In genomic region chr1:60727553-60727952, GRCh38 we compare ENCODE assay signal across 20 cellular contexts.
DNase-seq lines count a peak whose midpoint lies in the region; ATAC-seq, FAIRE-seq and TF ChIP-seq lines count a peak whose summit lies in the region.
"Had no signal": no experiment of that assay in that cellular context is flagged by ENCODE, and none has a peak within 500 bp of the region (broad histone marks: within the 10 kb centered on the region; RNA-seq: fewer than 3 reads in every experiment).

No MANE protein-coding gene starts in this region.

- CTCF ChIA-PET in MCF 10A (lab: Yijun Ruan, JAX), result interaction anchor here (1.8 kb wide), 1 partner anchor 751 kb away, joined by 5 read pairs; no protein-coding TSS in a partner anchor

- H3K9me3 ChIP-seq in keratinocyte (ENCODE audit: control insufficient read depth, low read depth, low read length), result no peaks in the 10 kb centered on the region
- H3K9me3 ChIP-seq: BLaER1 had no signal

- peaks cover 9% of the 10 kb centered on the region for H3K4me1 ChIP-seq in keratinocyte (ENCODE audit: control insufficient read depth, extremely low read depth, insufficient read depth, low read length)
- H3K4me1 ChIP-seq: BLaER1 had no signal

- no peaks in the 10 kb centered on the region for H3K9me3 Mint-ChIP-seq in MCF 10A (ENCODE audit: unreplicated experiment)

- no peak for TF ChIP-seq POLR2A in GM12892 (IDR thresholded peaks at IDR 0.05; ENCODE audit: low read depth, low read length)

- no peaks in the 10 kb centered on the region for H3K36me3 Mint-ChIP-seq in MCF 10A (ENCODE audit: insufficient read depth, unreplicated experiment)

- TF ChIP-seq CTCF in MCF 10A (IDR thresholded peaks at IDR 0.05; ENCODE audit: unreplicated experiment) (no peak), keratinocyte (optimal IDR thresholded peaks at IDR 0.05 in 1 of 3, IDR thresholded peaks at IDR 0.05 in 1 of 3, conservative IDR thresholded peaks at IDR 0.05 in 1 of 3; ENCODE audit: extremely low read depth in 1 of 3, insufficient read depth in 2 of 3, low read length in 3 of 3) (no peak)

- H4K20me1 ChIP-seq in keratinocyte (ENCODE audit: control insufficient read depth, extremely low read depth, insufficient read depth, low read length), result no peaks in the 10 kb centered on the region
- H4K20me1 ChIP-seq: BLaER1 had no signal

- H3K27ac Mint-ChIP-seq in MCF 10A (ENCODE audit: low read depth, unreplicated experiment), result no peak overlapping the region

- no peak overlapping the region for H3K4me3 Mint-ChIP-seq in MCF 10A (ENCODE audit: unreplicated experiment)

- dilution Hi-C loops in keratinocyte (cut with MboI; ENCODE audit: extremely low pct_ligation_motif_present, low sequenced_read_pairs), result no loop called here

- intact Hi-C loops in MCF 10A (cut with micrococcal nuclease), result no loop called here
- intact Hi-C loops in cardiac septum (cut with DNase I), result no loop called here

- no peaks in the 10 kb centered on the region for H3K9me1 ChIP-seq in keratinocyte (ENCODE audit: control insufficient read depth, extremely low read depth, insufficient read depth, low read length)

- FAIRE-seq in keratinocyte (lab: Jason Lieb, UNC), result peak; percentile 79
- FAIRE-seq in GM12892 (lab: Jason Lieb, UNC), result no peak
- FAIRE-seq: GM18507 had no signal

- H3K36me3 ChIP-seq in keratinocyte (ENCODE audit: control insufficient read depth in 2 of 2, extremely low read depth in 1 of 2, insufficient read depth in 2 of 2, low read length in 2 of 2), result no peaks in the 10 kb centered on the region
- H3K36me3 ChIP-seq: BLaER1 had no signal

- no peak overlapping the region for H2AFZ ChIP-seq in keratinocyte (ENCODE audit: control insufficient read depth, low read length)

- no peak overlapping the region for H3K4me2 ChIP-seq in keratinocyte (ENCODE audit: control insufficient read depth, extremely low read depth, insufficient read depth, low read depth, low read length)
- H3K4me2 ChIP-seq: BLaER1 had no signal

- no peak overlapping the region for H3K27ac ChIP-seq in keratinocyte (ENCODE audit: control insufficient read depth, insufficient read depth, low read length)
- H3K27ac ChIP-seq: BLaER1 had no signal

- peaks cover 5% of the 10 kb centered on the region for H3K4me1 Mint-ChIP-seq in MCF 10A (ENCODE audit: insufficient read depth, unreplicated experiment)

- POLR2A ChIA-PET in MCF 10A (lab: Yijun Ruan, JAX), result no interaction called here

- DNase-seq in NCI-H69 (lab: John Stamatoyannopoulos, UW), result peak; percentile 48
- DNase-seq in MCF 10A (ENCODE audit: unreplicated experiment), result peak; percentile 56
- DNase-seq in keratinocyte (ENCODE audit: low read depth, low spot score), result peak; percentile 36
- DNase-seq in GM12892 (ENCODE audit: insufficient read length), result no peak
- no peak for DNase-seq in NCI-H510A treated with DMSO at 0.1 percent for 48 hours (lab: John Stamatoyannopoulos, UW)
- DNase-seq in cardiac septum (ENCODE audit: low spot score), result no peak
- DNase-seq: DMS 273 treated with DMSO at 0.1 percent for 48 hours; IMR-90; MV-4-11; NCI-H1436 treated with DMSO at 0.1 percent for 48 hours; NCI-H2081; NCI-H2227 treated with DMSO at 0.1 percent for 48 hours; NCI-H526 treated with DMSO at 0.1 percent for 48 hours; NK-92 treated with Interleukin-12 subunit alpha and Interleukin-12 subunit beta, amount 100 ng/mL, for 24 hours; SHP77 had no signal

- H3K9ac ChIP-seq in keratinocyte (ENCODE audit: control insufficient read depth, extremely low read depth, insufficient read depth, low read length), result no peak overlapping the region
- H3K9ac ChIP-seq: BLaER1 had no signal

- H3K27me3 Mint-ChIP-seq in MCF 10A (ENCODE audit: insufficient read depth, unreplicated experiment), result no peaks in the 10 kb centered on the region

- no TSS peak for BruUV-seq in MCF 10A (replicated peaks; lab: Mats Ljungman, UMichigan)

- H3K27me3 ChIP-seq in keratinocyte (ENCODE audit: control insufficient read depth, extremely low read depth, insufficient read depth, low read length), result no peaks in the 10 kb centered on the region
- H3K27me3 ChIP-seq: BLaER1 had no signal

- no peak for ATAC-seq in HG02798 (IDR thresholded peaks at IDR 0.05; ENCODE audit: poor library complexity, unreplicated experiment)
- ATAC-seq: HCT116, SK-N-SH treated with all-trans-retinoic acid at 6 μM for 48 hours had no signal

- no peaks in the 10 kb centered on the region for H3K79me2 ChIP-seq in keratinocyte (ENCODE audit: control insufficient read depth, insufficient read depth, low read length)

- no peak overlapping the region for H3K4me3 ChIP-seq in keratinocyte (ENCODE audit: control insufficient read depth in 2 of 3, extremely low read depth in 1 of 3, insufficient read depth in 2 of 3, low read depth in 1 of 3, low read length in 3 of 3)
- H3K4me3 ChIP-seq: BLaER1 had no signal

Comparison
In these comparisons a context has a peak if more than half of its experiments do, and no peak if none do; other contexts are left out.
1. DNase-seq: peak in NCI-H69 (single experiment), MCF 10A (single experiment) and keratinocyte (single experiment); none in GM12892 (single experiment), NCI-H510A treated with DMSO at 0.1 percent for 48 hours (single experiment) and cardiac septum (single experiment).